9 cellular contexts compared by ENCODE assay signal in genomic region chr2:40488101-40488598, GRCh38. TPM values are rescaled to one million over a fixed set of nuclear protein-coding genes. Genes with fewer than 3 reads are reported as not detected.
DNase-seq lines count a peak whose midpoint lies in the region; ATAC-seq and TF ChIP-seq lines count a peak whose summit lies in the region.
"Had no signal": no experiment of that assay in that cellular context is flagged by ENCODE, and none has a peak within 500 bp of the region (broad histone marks: within the 10 kb centered on the region; RNA-seq: fewer than 3 reads in every experiment).

No MANE protein-coding gene starts in this region.

- DNase-seq in A673 (ENCODE audit: low spot score) = peak; percentile 27
- peak; percentile 29 for DNase-seq in HT-29 (ENCODE audit: low spot score)
- DNase-seq in adrenal gland = no peak
- peak; percentile 91 for DNase-seq in kidney glomerular epithelial cell (lab: John Stamatoyannopoulos, UW)
- no peak for DNase-seq in globus pallidus (ENCODE audit: low spot score)
- DNase-seq in activated CD4-positive, alpha-beta T cell treated with anti-CD3 and anti-CD28 coated beads, Interleukin-2, amount 50 U/mL, for 1 hour = no peak

- no peak for TF ChIP-seq POLR2A in adrenal gland (IDR thresholded peaks at IDR 0.05)

- H3K36me3 ChIP-seq in A673 (ENCODE audit: insufficient read depth, low read length, poor library complexity, severe bottlenecking) (no peaks in the 10 kb centered on the region), adrenal gland (replicated peaks in 1 of 2) (no peaks in the 10 kb centered on the region)

- no peaks in the 10 kb centered on the region for H3K9me3 ChIP-seq in A673 (ENCODE audit: low read depth, low read length, poor library complexity, severe bottlenecking)
- no peaks in the 10 kb centered on the region for H3K9me3 ChIP-seq in adrenal gland (replicated peaks in 1 of 3)

- H3K4me3 ChIP-seq in A673 (ENCODE audit: low read depth, low read length, poor library complexity, severe bottlenecking) (no peak overlapping the region), adrenal gland (no peak overlapping the region)
- H3K4me3 ChIP-seq: SK-N-MC had no signal

- BruUV-seq in A673 (replicated peaks; lab: Mats Ljungman, UMichigan) = no TSS peak

- H3K4me1 ChIP-seq in A673 (ENCODE audit: insufficient read depth, low read length, poor library complexity, severe bottlenecking) (no peaks in the 10 kb centered on the region), adrenal gland (replicated peaks in 1 of 2) (peaks cover 0 to 14% of the 10 kb centered on the region in 2 donors)

- H3K27ac ChIP-seq in A673 (ENCODE audit: low read depth, low read length, poor library complexity, severe bottlenecking) = no peak overlapping the region
- H3K27ac ChIP-seq in adrenal gland = peak overlapping the region in 1 of 5 donors; percentile 50
- H3K27ac ChIP-seq: SK-N-MC had no signal

- TF ChIP-seq CTCF in A673 (conservative IDR thresholded peaks at IDR 0.05; ENCODE audit: low read depth, low read length) (peak; percentile 43), adrenal gland (IDR thresholded peaks at IDR 0.05) (peak; percentile 24 to 55 (median 34))

- H3K27me3 ChIP-seq in A673 (replicated peaks; ENCODE audit: insufficient read depth, low read depth, low read length, poor library complexity) (peaks cover 8% of the 10 kb centered on the region), adrenal gland (no peaks in the 10 kb centered on the region)

- intact Hi-C loops in A673 (cut with micrococcal nuclease; ENCODE audit: unreplicated experiment) (no loop called here), adrenal gland (cut with DNase I) (no loop called here)

- POLR2A ChIA-PET in A673 (lab: Charles Lee; ENCODE audit: low non-redundant PET) = no interaction called here

- 52 to 62% (median 55%) methylated on average over 4 of the region's 4 CpGs for WGBS in adrenal gland, 4 donors

- no peak for ATAC-seq in HG02973 (IDR thresholded peaks at IDR 0.05; ENCODE audit: unreplicated experiment)
- ATAC-seq in GM18511 (IDR thresholded peaks at IDR 0.05; ENCODE audit: unreplicated experiment) = no peak

- CTCF ChIA-PET in A673 (lab: Charles Lee) = interaction anchor here (0.6 to 0.7 kb wide), 4 partner anchors 66 to 464 kb away, joined by 3 to 4 read pairs (median 3); no protein-coding TSS in a partner anchor

RNA-seq across cellular contexts. Expression of gene SLC8A1, which starts 36.3 kb away (rescaled TPM):
- total RNA-seq in A673 (2021) (not detected in 2 replicates), adrenal gland (10 to 100 TPM in 7 of 8 donors, 1 to 10 TPM in 1; 9.3 to 31.2 (median 20.8) TPM)
- total RNA-seq in HT-29 (2014; rRNA removed; shearing (Covaris generic)) = 0.10 and 0.16 TPM in 2 replicates
- polyA plus RNA-seq in adrenal gland = 1 to 10 TPM in 2 of 3 donors, under 1 TPM in 1; 0.54 to 4.7 (median 1.8) TPM

Comparison
In these comparisons a context has a peak if more than half of its experiments do, and no peak if none do; other contexts are left out.
1. DNase-seq: peak in A673 (single experiment), HT-29 (single experiment) and kidney glomerular epithelial cell (single experiment); none in adrenal gland (0 of 7), globus pallidus (single experiment) and activated CD4-positive, alpha-beta T cell treated with anti-CD3 and anti-CD28 coated beads, Interleukin-2, amount 50 U/mL, for 1 hour (single experiment).